25 cellular contexts compared by ENCODE assay signal in genomic region chr13:82096256-82096655, GRCh38.
"Had no signal": no experiment of that assay in that cellular context is flagged by ENCODE, and none has a peak within 500 bp of the region (broad histone marks: within the 10 kb centered on the region; RNA-seq: fewer than 3 reads in every experiment).

No MANE protein-coding gene starts in this region.

- H3K27me3 ChIP-seq: colonic mucosa, dorsolateral prefrontal cortex, esophagus muscularis mucosa, esophagus squamous epithelium, foreskin keratinocyte, gastrocnemius medialis, gastroesophageal sphincter, heart left ventricle had no signal

- FAIRE-seq: colon, endothelial cell of umbilical vein had no signal

- DNase-seq: colonic mucosa; cortex of kidney; dermis blood vessel endothelial cell; dorsolateral prefrontal cortex; effector CD4-positive, alpha-beta T cell; effector CD8-positive, alpha-beta T cell; effector memory CD4-positive, alpha-beta T cell; effector memory CD8-positive, alpha-beta T cell; endodermal cell; erythroblast; esophagus squamous epithelium; foreskin fibroblast; foreskin keratinocyte; foreskin melanocyte; gastrocnemius medialis; glutamatergic neuron; head of caudate nucleus; heart left ventricle had no signal

- H3K4me3 ChIP-seq: colonic mucosa, coronary artery, dorsolateral prefrontal cortex, esophagus muscularis mucosa, esophagus squamous epithelium, gastrocnemius medialis, gastroesophageal sphincter, heart left ventricle had no signal

- H3K36me3 ChIP-seq: colonic mucosa, esophagus muscularis mucosa, esophagus squamous epithelium, gastrocnemius medialis, gastroesophageal sphincter, heart left ventricle had no signal

- H3K27ac ChIP-seq: colonic mucosa, coronary artery, dorsolateral prefrontal cortex, epithelial cell of prostate, esophagus muscularis mucosa, esophagus squamous epithelium, foreskin keratinocyte, gastrocnemius medialis, gastroesophageal sphincter, heart left ventricle had no signal

- ATAC-seq: effector memory CD8-positive, alpha-beta T cell; esophagus mucosa; foreskin keratinocyte; gastrocnemius medialis; gastroesophageal sphincter; heart left ventricle had no signal

- H3K9me3 ChIP-seq: colonic mucosa, esophagus muscularis mucosa, esophagus squamous epithelium, gastrocnemius medialis, gastroesophageal sphincter had no signal

- H3K4me1 ChIP-seq: colonic mucosa, esophagus muscularis mucosa, esophagus squamous epithelium, foreskin keratinocyte, gastrocnemius medialis, gastroesophageal sphincter, heart left ventricle had no signal
